Comparison of ENCODE assay signal across 24 cellular contexts in genomic region chr2:33911327-33911726, GRCh38.
"Had no signal": no experiment of that assay in that cellular context is flagged by ENCODE, and none has a peak within 500 bp of the region (broad histone marks: within the 10 kb centered on the region; RNA-seq: fewer than 3 reads in every experiment).

No MANE protein-coding gene starts in this region.

- DNase-seq: natural killer cell; occipital lobe; ovary; posterior cingulate gyrus; psoas muscle; right cardiac atrium; right lobe of liver; sigmoid colon; small intestine; stimulated activated CD4-positive, alpha-beta T cell treated with anti-CD3 and anti-CD28 coated beads, Interleukin-15, amount 100 ng/mL, for 24 hours; stimulated activated CD4-positive, alpha-beta T cell treated with anti-CD3 and anti-CD28 coated beads, Interleukin-2, amount 100 ng/mL, for 24 hours; stimulated activated CD4-positive, alpha-beta T cell treated with anti-CD3 and anti-CD28 coated beads, Interleukin-2, amount 100 ng/mL, for 48 hours; stimulated activated CD4-positive, alpha-beta T cell treated with anti-CD3 and anti-CD28 coated beads, Interleukin-4, amount 100 ng/mL, for 24 hours; stimulated activated naive B cell treated with anti-CD40 and anti-IgM and Interleukin-4, amounts not matched to agents 10 μg/mL and 1 μg/mL and 100 μg/mL, for 72 hours; stimulated activated naive CD4-positive, alpha-beta T cell treated with Interleukin-2 at 50 U/mL for 16 hours; stomach; thyroid gland; upper lobe of right lung; uterus had no signal

- FAIRE-seq: small intestine had no signal

- H3K79me2 ChIP-seq: parathyroid adenoma had no signal

- ATAC-seq: natural killer cell; right cardiac atrium; right lobe of liver; stimulated activated effector memory CD8-positive, alpha-beta T cell treated with anti-CD3 and anti-CD28 coated beads, Interleukin-12 subunit alpha, Interleukin-12 subunit beta, amount 100 ng/mL, for 72 hours; stimulated activated naive B cell treated with anti-CD40 and anti-IgM and Interleukin-4, amounts not matched to agents 10 μg/mL and 1 μg/mL and 100 μg/mL, for 72 hours; upper lobe of right lung had no signal

- H3K27me3 ChIP-seq: neural progenitor cell, ovary, right lobe of liver, sigmoid colon, stomach, thyroid gland, tibial nerve, upper lobe of right lung, uterus had no signal

- H3K9me3 ChIP-seq: ovary, psoas muscle, right lobe of liver, thyroid gland, upper lobe of right lung, uterus had no signal

- H3K4me3 ChIP-seq: neural progenitor cell, ovary, psoas muscle, right lobe of liver, sigmoid colon, stomach, thoracic aorta, thyroid gland, tibial nerve, upper lobe of right lung, uterus had no signal

- H2AFZ ChIP-seq: neural progenitor cell, parathyroid adenoma had no signal

- H3K9ac ChIP-seq: neural progenitor cell, parathyroid adenoma had no signal

- H3K4me2 ChIP-seq: neural progenitor cell had no signal

- H3K36me3 ChIP-seq: neural progenitor cell, ovary, right lobe of liver, sigmoid colon, stomach, thoracic aorta, thyroid gland, tibial nerve, upper lobe of right lung, uterus had no signal

- H3K27ac ChIP-seq: neural progenitor cell, parathyroid adenoma, psoas muscle, right lobe of liver, sigmoid colon, stomach, thoracic aorta, thyroid gland, tibial nerve, upper lobe of right lung, uterus had no signal

- H3K4me1 ChIP-seq: neural progenitor cell, parathyroid adenoma, psoas muscle, sigmoid colon, stomach, thyroid gland, tibial nerve, upper lobe of right lung, uterus had no signal
